ENCODE assay signal across 16 cellular contexts in genomic region chr4:87257523-87257922, GRCh38.
"Had no signal": no experiment of that assay in that cellular context is flagged by ENCODE, and none has a peak within 500 bp of the region (broad histone marks: within the 10 kb centered on the region; RNA-seq: fewer than 3 reads in every experiment).

No MANE protein-coding gene starts in this region.

- H3K4me3 ChIP-seq: lung, suprapubic skin, vagina had no signal

- H3K27me3 ChIP-seq: dorsolateral prefrontal cortex, suprapubic skin, vagina had no signal

- H3K9me3 ChIP-seq: suprapubic skin, vagina had no signal

- DNase-seq: activated CD4-positive, alpha-beta T cell treated with anti-CD3 and anti-CD28 coated beads, Interleukin-2, amount 50 U/mL, for 1 hour; activated CD4-positive, CD25-positive, alpha-beta regulatory T cell treated with anti-CD3 and anti-CD28 coated beads, Interleukin-2, amount 50 U/mL, for 72 hours; activated CD8-positive, alpha-beta memory T cell treated with anti-CD3 and anti-CD28 coated beads for 24 hours; activated CD8-positive, alpha-beta memory T cell treated with anti-CD3 and anti-CD28 coated beads, Interleukin-2, amount 50 U/mL, for 48 hours; activated gamma-delta T cell; endodermal cell; foreskin fibroblast; retina; stimulated activated naive CD8-positive, alpha-beta T cell treated with anti-CD3 and anti-CD28 coated beads, Interleukin-15, Interleukin-2, amounts not matched to agents 100 U/mL and 50 U/mL, for 24 hours; trophoblast cell had no signal

- H3K4me1 ChIP-seq: suprapubic skin had no signal

- H3K27ac ChIP-seq: epithelial cell of prostate, suprapubic skin, vagina had no signal

- H3K36me3 ChIP-seq: suprapubic skin, vagina had no signal

- ATAC-seq: left lobe of liver; stimulated activated naive CD8-positive, alpha-beta T cell treated with anti-CD3 and anti-CD28 coated beads, Interleukin-15, Interleukin-2, amounts not matched to agents 100 U/mL and 50 U/mL, for 24 hours had no signal
